ENCODE assay signal across 1 cellular context in the genomic region with DNA sequence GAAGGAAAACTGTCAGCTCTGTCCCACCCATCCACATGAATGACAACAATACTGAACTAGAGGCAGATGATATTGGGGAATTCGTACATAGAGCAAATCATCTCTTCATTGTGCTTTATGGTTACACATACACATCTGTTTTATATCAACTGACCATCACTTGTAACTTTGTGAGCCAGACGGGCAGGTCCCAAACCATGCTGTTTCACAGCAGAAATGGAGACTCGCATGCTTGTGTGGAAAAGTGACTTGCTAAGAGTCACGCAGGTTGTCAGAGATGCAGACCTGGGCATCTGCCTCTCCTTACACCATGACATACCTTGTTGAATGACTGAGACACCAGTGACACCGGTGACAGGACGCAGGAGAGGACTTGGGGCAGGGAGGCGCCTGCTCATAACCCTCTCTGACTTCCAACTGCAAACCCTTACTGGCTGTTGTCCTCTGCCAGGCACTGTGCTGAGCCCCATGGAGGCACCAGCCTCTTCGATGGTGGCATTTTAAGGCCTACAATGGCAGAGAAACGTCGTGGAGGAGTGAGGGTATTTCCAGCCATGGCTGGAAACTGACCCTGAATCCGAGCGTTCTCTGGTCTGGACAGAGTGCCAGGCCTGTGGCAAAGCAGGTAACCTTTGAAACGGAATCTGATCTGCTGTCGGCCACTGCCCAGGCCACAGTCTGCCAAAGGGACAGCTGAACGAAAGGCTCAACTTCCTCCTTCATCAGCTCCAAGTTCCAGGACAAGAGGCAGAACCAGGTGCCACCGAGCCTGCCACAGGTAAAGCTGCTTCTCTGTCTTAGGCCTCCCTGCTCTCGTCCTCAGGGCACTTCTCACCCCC.
A peak's percentile ranks its signal among the peaks of the same experiment; 100 is the strongest.
TF ChIP-seq lines count a peak whose summit lies in the region.

No MANE protein-coding gene starts in this region.

TF ChIP-seq in liver, 16 proteins besides CTCF, POLR2A, EP300 and RAD21 (continued from another document):
- TF ChIP-seq, protein P1, sequence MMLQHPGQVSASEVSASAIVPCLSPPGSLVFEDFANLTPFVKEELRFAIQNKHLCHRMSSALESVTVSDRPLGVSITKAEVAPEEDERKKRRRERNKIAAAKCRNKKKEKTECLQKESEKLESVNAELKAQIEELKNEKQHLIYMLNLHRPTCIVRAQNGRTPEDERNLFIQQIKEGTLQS (IDR thresholded peaks at IDR 0.05) = no peak
- TF ChIP-seq RXRA (IDR thresholded peaks at IDR 0.05) (peak; percentile 61 to 90), TAF1 (conservative IDR thresholded peaks at IDR 0.05) (peak; percentile 51), SP1 (IDR thresholded peaks at IDR 0.05) (peak; percentile 92), GABPA (IDR thresholded peaks at IDR 0.05 in 1 of 2, conservative IDR thresholded peaks at IDR 0.05 in 1 of 2) (no peak), JUND (IDR thresholded peaks at IDR 0.05) (peak in 1 of 2 donors; percentile 20)
- TF ChIP-seq, protein P2, sequence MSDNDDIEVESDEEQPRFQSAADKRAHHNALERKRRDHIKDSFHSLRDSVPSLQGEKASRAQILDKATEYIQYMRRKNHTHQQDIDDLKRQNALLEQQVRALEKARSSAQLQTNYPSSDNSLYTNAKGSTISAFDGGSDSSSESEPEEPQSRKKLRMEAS (IDR thresholded peaks at IDR 0.05) = peak; percentile 92
